ENCODE assay signal across 10 cellular contexts in genomic region chr10:61836233-61836887, GRCh38.
DNase-seq lines count a peak whose midpoint lies in the region; ATAC-seq and TF ChIP-seq lines count a peak whose summit lies in the region.
"Had no signal": no experiment of that assay in that cellular context is flagged by ENCODE, and none has a peak within 500 bp of the region (broad histone marks: within the 10 kb centered on the region; RNA-seq: fewer than 3 reads in every experiment).

No MANE protein-coding gene starts in this region.

- CTCF ChIA-PET in SK-N-SH (lab: Yijun Ruan, JAX): interaction anchor here (0.7 to 2.1 kb wide), 8 partner anchors 27 to 692 kb away, joined by 3 to 7 read pairs (median 4); no protein-coding TSS in a partner anchor

- H3K4me1 ChIP-seq in SK-N-SH (ENCODE audit: control insufficient read depth in 1 of 2, insufficient read depth in 2 of 2, low read depth in 1 of 2, low read length in 1 of 2) (peaks cover 21 to 29% of the 10 kb centered on the region in 2 experiments), skeletal muscle satellite cell (ENCODE audit: control insufficient read depth, insufficient read depth, low read length) (peaks cover 41% of the 10 kb centered on the region)

- no peak for ATAC-seq in HG03139 (IDR thresholded peaks at IDR 0.05; ENCODE audit: unreplicated experiment)
- ATAC-seq in stimulated activated naive CD8-positive, alpha-beta T cell treated with anti-CD3 and anti-CD28 coated beads, Interleukin-15, Interleukin-2, amounts not matched to agents 100 U/mL and 50 U/mL, for 24 hours: no peak
- ATAC-seq: naive thymus-derived CD8-positive, alpha-beta T cell had no signal

- H3K9me3 ChIP-seq in SK-N-SH (no peaks in the 10 kb centered on the region), skeletal muscle satellite cell (replicated peaks; ENCODE audit: low read length) (no peaks in the 10 kb centered on the region)

- H3K27ac ChIP-seq in SK-N-SH (ENCODE audit: low read depth in 2 of 2, low read length in 1 of 2): peak overlapping the region; percentile 89 to 93

- peak overlapping the region; percentile 10 to 39; a peak in 2 of 4 replicates for H3K4me3 ChIP-seq in SK-N-SH (ENCODE audit: low read depth in 2 of 2, low read length in 1 of 2)
- H3K4me3 ChIP-seq in foreskin fibroblast (ENCODE audit: low read depth in 1 of 2, low read length in 2 of 2): peak overlapping the region; percentile 4 to 21
- peak overlapping the region; percentile 38 for H3K4me3 ChIP-seq in skeletal muscle satellite cell (ENCODE audit: low read length)

- H3K79me2 ChIP-seq in SK-N-SH (ENCODE audit: insufficient read depth): no peaks in the 10 kb centered on the region

- TF ChIP-seq CTCF in SK-N-SH (IDR thresholded peaks at IDR 0.05) (no peak), foreskin fibroblast (IDR thresholded peaks at IDR 0.05; ENCODE audit: low read depth, low read length) (no peak)

- H3F3A ChIP-seq in SK-N-SH (replicated peaks; ENCODE audit: insufficient read depth): peaks cover 21% of the 10 kb centered on the region

- TF ChIP-seq EP300 in SK-N-SH (IDR thresholded peaks at IDR 0.05; ENCODE audit: borderline replicate concordance in 1 of 2, low read depth in 1 of 2, low read length in 1 of 2): peak; percentile 12 to 87; a peak in 3 of 4 replicates

- H3K27me3 ChIP-seq in SK-N-SH (ENCODE audit: insufficient read depth) (no peaks in the 10 kb centered on the region), skeletal muscle satellite cell (ENCODE audit: control insufficient read depth, insufficient read depth, low read length) (no peaks in the 10 kb centered on the region)

- H3K9ac ChIP-seq in SK-N-SH: peak overlapping the region; percentile 55
- H3K9ac ChIP-seq in skeletal muscle satellite cell (ENCODE audit: low read depth, low read length): peak overlapping the region; percentile 71

- no peaks in the 10 kb centered on the region for H3K36me3 ChIP-seq in SK-N-SH (replicated peaks in 1 of 2; ENCODE audit: control insufficient read depth in 1 of 2, insufficient read depth in 2 of 2, low read length in 1 of 2)
- no peaks in the 10 kb centered on the region for H3K36me3 ChIP-seq in skeletal muscle satellite cell (ENCODE audit: insufficient read depth, low read length)

- DNase-seq in HCEC 1CT: peak; percentile 15
- DNase-seq in SK-N-SH: no peak
- peak in 1 of 2 donors; percentile 23 for DNase-seq in foreskin fibroblast
- DNase-seq in stimulated activated naive CD8-positive, alpha-beta T cell treated with anti-CD3 and anti-CD28 coated beads, Interleukin-15, Interleukin-2, amounts not matched to agents 100 U/mL and 50 U/mL, for 24 hours: no peak
- no peak for DNase-seq in NCI-H1105 (lab: John Stamatoyannopoulos, UW)
- no peak for DNase-seq in SIG-M5 treated with dmso at 0.1 percent for 504 hours (lab: John Stamatoyannopoulos, UW; ENCODE audit: unreplicated experiment)
- DNase-seq: naive thymus-derived CD8-positive, alpha-beta T cell; NCI-H187 had no signal

- TF ChIP-seq RAD21 in SK-N-SH (IDR thresholded peaks at IDR 0.05; ENCODE audit: low read length): peak; percentile 14; the same call in 1 of the 2 replicates

- H2AFZ ChIP-seq in SK-N-SH (ENCODE audit: low read depth): peak overlapping the region; percentile 37; the same call in 1 of the 2 replicates

- 12% methylated on average over 4 of the region's 4 CpGs for WGBS in SK-N-SH (ENCODE audit: low lambda C conversion rate)

- H4K20me1 ChIP-seq in SK-N-SH (ENCODE audit: insufficient read depth): no peaks in the 10 kb centered on the region

- H3K9me2 ChIP-seq in SK-N-SH: no peaks in the 10 kb centered on the region

- POLR2A ChIA-PET in SK-N-SH (lab: Yijun Ruan, JAX): no interaction called here

- H3K4me2 ChIP-seq in SK-N-SH (peak overlapping the region; percentile 71), skeletal muscle satellite cell (ENCODE audit: low read length) (peak overlapping the region; percentile 69)

TF ChIP-seq in SK-N-SH, 30 proteins besides CTCF, POLR2A, EP300 and RAD21:
- TF ChIP-seq GATA2 (CRISPR knock-in tag; IDR thresholded peaks at IDR 0.05) (peak; percentile 84), TCF12 (IDR thresholded peaks at IDR 0.05) (peak; percentile 60), MXI1 (IDR thresholded peaks at IDR 0.05; ENCODE audit: low read depth, low read length) (no peak), RCOR1 (IDR thresholded peaks at IDR 0.05; ENCODE audit: low read length) (peak; percentile 77; the same call in 1 of the 2 replicates), POLR2AphosphoS5 (IDR thresholded peaks at IDR 0.05; ENCODE audit: low read depth, low read length) (0 out of 2 replicates have a peak, but pooled peaks have one; percentile 18), CHD2 (IDR thresholded peaks at IDR 0.05; ENCODE audit: low read length, partially characterized antibody) (peak; percentile 55), SMC3 (IDR thresholded peaks at IDR 0.05; ENCODE audit: low read depth, low read length) (no peak), TEAD4 (IDR thresholded peaks at IDR 0.05; ENCODE audit: borderline replicate concordance, insufficient read depth) (no peak)
- TF ChIP-seq, protein P1, sequence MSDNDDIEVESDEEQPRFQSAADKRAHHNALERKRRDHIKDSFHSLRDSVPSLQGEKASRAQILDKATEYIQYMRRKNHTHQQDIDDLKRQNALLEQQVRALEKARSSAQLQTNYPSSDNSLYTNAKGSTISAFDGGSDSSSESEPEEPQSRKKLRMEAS (IDR thresholded peaks at IDR 0.05; ENCODE audit: low read depth): no peak
- TF ChIP-seq, protein P2, sequence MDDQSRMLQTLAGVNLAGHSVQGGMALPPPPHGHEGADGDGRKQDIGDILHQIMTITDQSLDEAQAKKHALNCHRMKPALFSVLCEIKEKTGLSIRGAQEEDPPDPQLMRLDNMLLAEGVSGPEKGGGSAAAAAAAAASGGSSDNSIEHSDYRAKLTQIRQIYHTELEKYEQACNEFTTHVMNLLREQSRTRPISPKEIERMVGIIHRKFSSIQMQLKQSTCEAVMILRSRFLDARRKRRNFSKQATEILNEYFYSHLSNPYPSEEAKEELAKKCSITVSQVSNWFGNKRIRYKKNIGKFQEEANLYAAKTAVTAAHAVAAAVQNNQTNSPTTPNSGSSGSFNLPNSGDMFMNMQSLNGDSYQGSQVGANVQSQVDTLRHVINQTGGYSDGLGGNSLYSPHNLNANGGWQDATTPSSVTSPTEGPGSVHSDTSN (IDR thresholded peaks at IDR 0.05): peak; percentile 33; the same call in 1 of the 2 replicates
